Comparison of ENCODE assay signal across 11 cellular contexts in genomic region chr5:33933723-33934544, GRCh38. TPM values are rescaled to one million over a fixed set of nuclear protein-coding genes. Genes with fewer than 3 reads are reported as not detected.
DNase-seq lines count a peak whose midpoint lies in the region; ATAC-seq and TF ChIP-seq lines count a peak whose summit lies in the region.
"Had no signal": no experiment of that assay in that cellular context is flagged by ENCODE, and none has a peak within 500 bp of the region (broad histone marks: within the 10 kb centered on the region; RNA-seq: fewer than 3 reads in every experiment).

No MANE protein-coding gene starts in this region.

- H3K27me3 Mint-ChIP-seq in MCF 10A (ENCODE audit: insufficient read depth, unreplicated experiment), result peaks cover 19% of the 10 kb centered on the region

- POLR2A ChIA-PET in MCF 10A (lab: Yijun Ruan, JAX), result interaction anchor here (0.8 to 1.5 kb wide), 4 partner anchors 9 to 498 kb away, joined by 3 to 6 read pairs (median 4); no protein-coding TSS in a partner anchor

- BruUV-seq in MCF 10A (replicated peaks; lab: Mats Ljungman, UMichigan), result no TSS peak

- intact Hi-C loops in MCF 10A (cut with micrococcal nuclease), result loop anchor here (1.0 to 10.0 kb wide), 2 partner anchors 459 to 498 kb away; no protein-coding TSS in a partner anchor

- no peaks in the 10 kb centered on the region for H3K9me3 Mint-ChIP-seq in MCF 10A (ENCODE audit: unreplicated experiment)
- H3K9me3 Mint-ChIP-seq: mesothelial cell of epicardium had no signal

- no peaks in the 10 kb centered on the region for H3K36me3 Mint-ChIP-seq in MCF 10A (ENCODE audit: insufficient read depth, unreplicated experiment)
- H3K36me3 Mint-ChIP-seq: mesothelial cell of epicardium had no signal

- ATAC-seq in GM18907 (IDR thresholded peaks at IDR 0.05; ENCODE audit: unreplicated experiment) (peak; percentile 88), HG02571 (IDR thresholded peaks at IDR 0.05; ENCODE audit: unreplicated experiment) (peak; percentile 84), HG03521 (IDR thresholded peaks at IDR 0.05; ENCODE audit: unreplicated experiment) (peak; percentile 75)

- peaks cover 7% of the 10 kb centered on the region for H3K4me1 Mint-ChIP-seq in MCF 10A (ENCODE audit: insufficient read depth, unreplicated experiment)

- CTCF ChIA-PET in MCF 10A (lab: Yijun Ruan, JAX), result interaction anchor here (0.6 to 7.3 kb wide), 32 partner anchors 9 to 975 kb away, joined by 3 to 72 read pairs (median 4); partner anchors contain the start of gene ADAMTS12

- TF ChIP-seq CTCF in MCF 10A (IDR thresholded peaks at IDR 0.05; ENCODE audit: unreplicated experiment), result no peak

- no peak overlapping the region for H3K27ac Mint-ChIP-seq in MCF 10A (ENCODE audit: low read depth, unreplicated experiment)
- H3K27ac Mint-ChIP-seq: mesothelial cell of epicardium had no signal

- no peak overlapping the region for H3K4me3 Mint-ChIP-seq in MCF 10A (ENCODE audit: unreplicated experiment)
- H3K4me3 Mint-ChIP-seq: mesothelial cell of epicardium had no signal

- DNase-seq in iris pigment epithelial cell (ENCODE audit: low read depth) (peak; percentile 70), globus pallidus (ENCODE audit: low spot score) (no peak), 8988T (no peak), T-helper 2 cell (no peak), MCF 10A (ENCODE audit: unreplicated experiment) (no peak)
- DNase-seq: GDM1 had no signal

RNA-seq across cellular contexts. Expression of gene RXFP3, which starts 2.3 kb away (rescaled TPM):
- not detected in 2 replicates for total RNA-seq in MCF 10A (2022)
- total RNA-seq: mesothelial cell of epicardium, SK-MEL-5 had no signal

RNA-seq across cellular contexts. Expression of gene ADAMTS12, which starts 42.1 kb away (rescaled TPM):
- not detected in 2 replicates for total RNA-seq in MCF 10A (2022)
- total RNA-seq: SK-MEL-5 had no signal

RNA-seq across cellular contexts. Expression of gene SLC45A2, which starts 50.6 kb away (rescaled TPM):
- not detected in 2 replicates for total RNA-seq in MCF 10A (2022)
